17 cellular contexts compared by ENCODE assay signal in genomic region chr12:109877504-109878246, GRCh38. TPM values are rescaled to one million over a fixed set of nuclear protein-coding genes. Genes with fewer than 3 reads are reported as not detected.
DNase-seq lines count a peak whose midpoint lies in the region; ATAC-seq, FAIRE-seq and TF ChIP-seq lines count a peak whose summit lies in the region.
"Had no signal": no experiment of that assay in that cellular context is flagged by ENCODE, and none has a peak within 500 bp of the region (broad histone marks: within the 10 kb centered on the region; RNA-seq: fewer than 3 reads in every experiment).

No MANE protein-coding gene starts in this region.

- BruUV-seq in OCI-LY7 (replicated peaks; lab: Mats Ljungman, UMichigan) = no TSS peak

- TF ChIP-seq EP300 in tibial nerve (IDR thresholded peaks at IDR 0.05) = no peak

- POLR2A ChIA-PET in OCI-LY7 (lab: Charles Lee) = interaction anchor here (0.6 kb wide), 1 partner anchor 41 kb away, joined by 3 read pairs; no protein-coding TSS in a partner anchor

- no peak overlapping the region for H3K27ac Mint-ChIP-seq in T-helper 2 cell treated with Interferon-gamma antibody and Interleukin-4, amounts not matched to agents 5 μg/mL and 100 μg/mL, for 36 hours
- no peak overlapping the region for H3K27ac Mint-ChIP-seq in mesothelial cell of epicardium

- ATAC-seq in heart left ventricle (no peak), HG03196 (IDR thresholded peaks at IDR 0.05; ENCODE audit: unreplicated experiment) (no peak)
- ATAC-seq: gastroesophageal sphincter had no signal

- peaks cover 5% of the 10 kb centered on the region for H3K27me3 Mint-ChIP-seq in T-helper 2 cell treated with Interferon-gamma antibody and Interleukin-4, amounts not matched to agents 5 μg/mL and 100 μg/mL, for 36 hours (ENCODE audit: low read depth)
- H3K27me3 Mint-ChIP-seq in mesothelial cell of epicardium (ENCODE audit: low read depth) = peaks cover 7% of the 10 kb centered on the region

- H3K9me3 ChIP-seq in tibial nerve (no peaks in the 10 kb centered on the region), heart left ventricle (no peaks in the 10 kb centered on the region), OCI-LY7 (ENCODE audit: low read length) (no peaks in the 10 kb centered on the region)
- H3K9me3 ChIP-seq: colonic mucosa, gastroesophageal sphincter, right atrium auricular region, SK-N-SH had no signal

- no peaks in the 10 kb centered on the region for H3K36me3 Mint-ChIP-seq in T-helper 2 cell treated with Interferon-gamma antibody and Interleukin-4, amounts not matched to agents 5 μg/mL and 100 μg/mL, for 36 hours (ENCODE audit: low read depth)
- no peaks in the 10 kb centered on the region for H3K36me3 Mint-ChIP-seq in mesothelial cell of epicardium

- TF ChIP-seq POLR2A in tibial nerve (IDR thresholded peaks at IDR 0.05) (no peak), heart left ventricle (IDR thresholded peaks at IDR 0.05) (no peak)

- FAIRE-seq in bronchial epithelial cell (lab: Jason Lieb, UNC) = no peak

- peaks cover 0 to 76% (median 34%) of the 10 kb centered on the region in 4 donors for H3K4me1 ChIP-seq in tibial nerve
- peaks cover 0 to 35% (median 16%) of the 10 kb centered on the region in 12 donors for H3K4me1 ChIP-seq in heart left ventricle
- peaks cover 38% of the 10 kb centered on the region for H3K4me1 ChIP-seq in OCI-LY7 (ENCODE audit: insufficient read depth, low read length, poor library complexity, severe bottlenecking)

- H3K4me3 ChIP-seq in bronchial epithelial cell (ENCODE audit: low read depth, low read length) (peak overlapping the region; percentile 54), tibial nerve (peak overlapping the region in 2 of 4 donors; percentile 4 to 88), heart left ventricle (no peak overlapping the region), OCI-LY7 (ENCODE audit: low read depth, low read length, poor library complexity, severe bottlenecking) (no peak overlapping the region)
- H3K4me3 ChIP-seq: colonic mucosa, gastroesophageal sphincter, right atrium auricular region had no signal

- TF ChIP-seq CTCF in bronchial epithelial cell (IDR thresholded peaks at IDR 0.05; ENCODE audit: insufficient read depth, low read length, severe bottlenecking) (no peak), mesothelial cell of epicardium (IDR thresholded peaks at IDR 0.05; ENCODE audit: unreplicated experiment) (no peak), tibial nerve (IDR thresholded peaks at IDR 0.05) (no peak), heart left ventricle (IDR thresholded peaks at IDR 0.05) (no peak), OCI-LY7 (conservative IDR thresholded peaks at IDR 0.05; ENCODE audit: low read length) (no peak)

- CTCF ChIA-PET in OCI-LY7 (lab: Charles Lee; ENCODE audit: unreplicated experiment) = no interaction called here

- no peaks in the 10 kb centered on the region for H3K9me2 ChIP-seq in OCI-LY7 (ENCODE audit: insufficient read depth, low read length)
- H3K9me2 ChIP-seq: SK-N-SH had no signal

- no peak overlapping the region for H3K4me2 ChIP-seq in OCI-LY7 (ENCODE audit: low read length)

- H2AFZ ChIP-seq in OCI-LY7 (ENCODE audit: low read length) = no peak overlapping the region

- peak overlapping the region; percentile 24 for H3K4me3 Mint-ChIP-seq in T-helper 2 cell treated with Interferon-gamma antibody and Interleukin-4, amounts not matched to agents 5 μg/mL and 100 μg/mL, for 36 hours
- peak overlapping the region; percentile 41 for H3K4me3 Mint-ChIP-seq in mesothelial cell of epicardium

- DNase-seq in T-helper 2 cell treated with Interferon-gamma antibody and Interleukin-4, amounts not matched to agents 5 μg/mL and 100 μg/mL, for 36 hours (ENCODE audit: low spot score) = no peak
- no peak for DNase-seq in T-helper 2 cell
- no peak for DNase-seq in bronchial epithelial cell (ENCODE audit: low read depth)
- DNase-seq in mesothelial cell of epicardium (ENCODE audit: low spot score in 2 of 2, unreplicated experiment in 2 of 2) = no peak
- DNase-seq in tibial nerve (ENCODE audit: low spot score in 2 of 2) = no peak
- DNase-seq in heart left ventricle = no peak
- DNase-seq in OCI-LY7 (ENCODE audit: low spot score) = no peak
- DNase-seq: activated CD4-positive, alpha-beta T cell treated with anti-CD3 and anti-CD28 coated beads for 48 hours; activated effector memory CD4-positive, alpha-beta T cell treated with anti-CD3 and anti-CD28 coated beads, Interleukin-2, amount 50 U/mL, for 16 hours; colonic mucosa; DMS153; NCI-H187 treated with DMSO at 0.1 percent for 48 hours; SK-N-SH had no signal

- H3K27ac ChIP-seq in tibial nerve (peak overlapping the region; percentile 1 to 94 (median 60)), heart left ventricle (no peak overlapping the region), OCI-LY7 (ENCODE audit: low read depth, low read length, poor library complexity, severe bottlenecking) (no peak overlapping the region)
- H3K27ac ChIP-seq: gastroesophageal sphincter, right atrium auricular region had no signal

- intact Hi-C loops in heart left ventricle (cut with DNase I) (loop anchor here in 1 of 10 donors (2.0 kb wide), 1 partner anchor 73 kb away; no protein-coding TSS in a partner anchor), OCI-LY7 (cut with micrococcal nuclease; ENCODE audit: unreplicated experiment) (no loop called here)

- peaks cover 27% of the 10 kb centered on the region for H3K4me1 Mint-ChIP-seq in T-helper 2 cell treated with Interferon-gamma antibody and Interleukin-4, amounts not matched to agents 5 μg/mL and 100 μg/mL, for 36 hours (ENCODE audit: low read depth)
- peaks cover 43% of the 10 kb centered on the region for H3K4me1 Mint-ChIP-seq in mesothelial cell of epicardium

- WGBS in tibial nerve, 2 donors = 36 to 43% methylated on average over 10 of the region's 10 CpGs
- 72 to 78% (median 74%) methylated on average over 10 of the region's 10 CpGs for WGBS in heart left ventricle, 4 donors

- H4K20me1 ChIP-seq in OCI-LY7 (ENCODE audit: insufficient read depth, low read length) = no peaks in the 10 kb centered on the region; the same call in 1 of the 2 replicates

- no peaks in the 10 kb centered on the region; the same call in 1 of the 2 replicates for H3K79me2 ChIP-seq in OCI-LY7 (ENCODE audit: insufficient read depth, low read depth, low read length)

- no peaks in the 10 kb centered on the region for H3K27me3 ChIP-seq in bronchial epithelial cell (ENCODE audit: control insufficient read depth, insufficient read depth, low read length)
- H3K27me3 ChIP-seq in tibial nerve = no peaks in the 10 kb centered on the region
- H3K27me3 ChIP-seq in heart left ventricle = no peaks in the 10 kb centered on the region
- H3K27me3 ChIP-seq: colonic mucosa, gastroesophageal sphincter, right atrium auricular region had no signal

- H3K36me3 ChIP-seq in bronchial epithelial cell (ENCODE audit: control insufficient read depth, insufficient read depth, low read length) (peaks cover 7% of the 10 kb centered on the region), tibial nerve (no peaks in the 10 kb centered on the region), heart left ventricle (peaks cover 0 to 3% (median 0%) of the 10 kb centered on the region in 9 donors), OCI-LY7 (ENCODE audit: insufficient read depth, low read length) (0 out of 2 replicates have a peak, but pooled peaks cover under 1% of the 10 kb centered on the region)
- H3K36me3 ChIP-seq: colonic mucosa, right atrium auricular region had no signal

- no peaks in the 10 kb centered on the region for H3K9me3 Mint-ChIP-seq in T-helper 2 cell treated with Interferon-gamma antibody and Interleukin-4, amounts not matched to agents 5 μg/mL and 100 μg/mL, for 36 hours
- no peaks in the 10 kb centered on the region for H3K9me3 Mint-ChIP-seq in mesothelial cell of epicardium

RNA-seq across cellular contexts. Expression of gene GLTP, which starts 2.7 kb away (rescaled TPM):
- total RNA-seq in bronchial epithelial cell (210 and 667 TPM in 2 replicates), mesothelial cell of epicardium (23.8 to 25.7 TPM (median 24.3 TPM) in 3 replicates), tibial nerve (10 to 100 TPM; 42.0 to 71.7 (median 49.7) TPM), heart left ventricle (10 to 100 TPM; 18.0 to 68.6 (median 25.1) TPM), OCI-LY7 (2022) (27.1 and 27.3 TPM in 2 replicates)
- polyA plus RNA-seq in heart left ventricle = 10 to 100 TPM; 16.9 to 28.1 TPM
- 18.6 and 24.0 TPM in 2 replicates for total RNA-seq in OCI-LY7 (2014; rRNA removed; shearing (Covaris generic))

RNA-seq across cellular contexts. Expression of gene TCHP, which starts 22.4 kb away (rescaled TPM):
- 9.2 and 18.1 TPM in 2 replicates for total RNA-seq in bronchial epithelial cell
- 16.6 to 18.6 TPM (median 18.0 TPM) in 3 replicates for total RNA-seq in mesothelial cell of epicardium
- total RNA-seq in tibial nerve = 10 to 100 TPM; 11.4 to 39.6 (median 21.1) TPM
- 10 to 100 TPM in 4 of 9 donors, 1 to 10 TPM in 5; 7.4 to 11.7 (median 8.9) TPM for total RNA-seq in heart left ventricle
- polyA plus RNA-seq in heart left ventricle = 10 to 100 TPM; 10.1 to 10.6 TPM
- total RNA-seq in OCI-LY7 (2014; rRNA removed; shearing (Covaris generic)) = 13.3 and 15.0 TPM in 2 replicates
- 28.2 and 29.8 TPM in 2 replicates for total RNA-seq in OCI-LY7 (2022)

RNA-seq across cellular contexts. Expression of gene TRPV4, which starts 44.5 kb away (rescaled TPM):
- total RNA-seq in bronchial epithelial cell (0.51 and 0.53 TPM in 2 replicates), mesothelial cell of epicardium (3.7 to 4.3 TPM (median 4.1 TPM) in 3 replicates), tibial nerve (1 to 10 TPM in 2 of 4 donors, under 1 TPM in 2; 0.42 to 3.0 (median 1.4) TPM), heart left ventricle (1 to 10 TPM in 2 of 9 donors, under 1 TPM in 6, not detected in 1; 0.17 to 3.9 (median 0.32) TPM), OCI-LY7 (2022) (not detected in 2 replicates)
- polyA plus RNA-seq in heart left ventricle = under 1 TPM; 0.19 TPM
- total RNA-seq in OCI-LY7 (2014; rRNA removed; shearing (Covaris generic)) = 2.1 TPM in 1 of 2 replicates, not detected in the other
- total RNA-seq: A172 had no signal

Comparison
In these comparisons a context has a peak if more than half of its experiments do, and no peak if none do; other contexts are left out.
1. H3K27ac ChIP-seq: peak in tibial nerve (4 of 4); none in heart left ventricle (0 of 12) and OCI-LY7 (single experiment).